25 cellular contexts compared by ENCODE assay signal in genomic region chr22:46863794-46864193, GRCh38.
DNase-seq lines count a peak whose midpoint lies in the region; ATAC-seq, FAIRE-seq and TF ChIP-seq lines count a peak whose summit lies in the region.
"Had no signal": no experiment of that assay in that cellular context is flagged by ENCODE, and none has a peak within 500 bp of the region (broad histone marks: within the 10 kb centered on the region; RNA-seq: fewer than 3 reads in every experiment).

No MANE protein-coding gene starts in this region.

- no peak overlapping the region for H3K4me2 ChIP-seq in GM12878 (ENCODE audit: control insufficient read depth, insufficient read depth)

- SMC1A ChIA-PET in GM12878 (lab: Charles Lee; ENCODE audit: uncharacterized antibody, unreplicated experiment), result no interaction called here

- no peaks in the 10 kb centered on the region for H3K27me3 ChIP-seq in CD8-positive, alpha-beta T cell (ENCODE audit: insufficient read depth, low read length)
- H3K27me3 ChIP-seq in GM12878 (replicated peaks in 1 of 2; ENCODE audit: control insufficient read depth in 2 of 2, insufficient read depth in 2 of 2, low read length in 1 of 2) (no peaks in the 10 kb centered on the region), MG63 (no peaks in the 10 kb centered on the region)

- no peak for TF ChIP-seq RAD21 in GM12878 (IDR thresholded peaks at IDR 0.05; ENCODE audit: insufficient read depth, low read depth, low read length)

- peak overlapping the region; percentile 75 for H3K27ac Mint-ChIP-seq in CD8-positive, alpha-beta T cell
- no peak overlapping the region for H3K27ac Mint-ChIP-seq in osteocyte (ENCODE audit: unreplicated experiment)
- H3K27ac Mint-ChIP-seq in Calu3 (ENCODE audit: unreplicated experiment), result no peak overlapping the region
- H3K27ac Mint-ChIP-seq: CD4-positive, alpha-beta T cell; HFFc6 had no signal

- POLR2A ChIA-PET in CD8-positive, alpha-beta T cell (lab: Charles Lee), result no interaction called here
- POLR2A ChIA-PET in GM12878 (lab: Charles Lee), result no interaction called here

- in situ Hi-C loops in GM12878 (cut with MboI), result no loop called here

- WGBS in GM12878 (ENCODE audit: insufficient coverage, insufficient replicate concordance, low lambda C conversion rate, missing lambda C conversion rate), result 82% methylated on average over 6 of the region's 6 CpGs

- no peak for TF ChIP-seq EP300 in GM12878 (IDR thresholded peaks at IDR 0.05; ENCODE audit: borderline replicate concordance in 1 of 2, control insufficient read depth in 1 of 2, low read depth in 2 of 2, low read length in 2 of 2)

- H3K79me2 ChIP-seq in GM12878 (ENCODE audit: control insufficient read depth, insufficient read depth, low read length), result peaks cover 2% of the 10 kb centered on the region

- H4K20me1 ChIP-seq in GM12878 (ENCODE audit: control insufficient read depth, insufficient read depth), result no peaks in the 10 kb centered on the region

- no peak overlapping the region for H3K9ac ChIP-seq in GM12878 (ENCODE audit: control insufficient read depth, insufficient read depth, low read length)

- no peak for TF ChIP-seq CTCF in CD8-positive, alpha-beta T cell (IDR thresholded peaks at IDR 0.05)
- TF ChIP-seq CTCF in GM12878 (IDR thresholded peaks at IDR 0.05 in 2 of 3, conservative IDR thresholded peaks at IDR 0.05 in 1 of 3; ENCODE audit: control insufficient read depth in 2 of 3, extremely low read depth in 1 of 3, insufficient read depth in 1 of 3, low read depth in 3 of 3, low read length in 3 of 3), result no peak
- TF ChIP-seq CTCF in osteocyte (IDR thresholded peaks at IDR 0.05), result no peak
- no peak for TF ChIP-seq CTCF in Calu3 (IDR thresholded peaks at IDR 0.05; ENCODE audit: unreplicated experiment)

- H3K4me1 ChIP-seq in CD8-positive, alpha-beta T cell (ENCODE audit: insufficient read depth, low read length), result no peaks in the 10 kb centered on the region
- no peaks in the 10 kb centered on the region; the same call in 1 of the 2 replicates for H3K4me1 ChIP-seq in GM12878 (ENCODE audit: control insufficient read depth, insufficient read depth, low read length)

- CTCF ChIA-PET in CD8-positive, alpha-beta T cell (lab: Charles Lee), result interaction anchor here (0.6 to 0.7 kb wide), 2 partner anchors 60 to 1652 kb away, joined by 3 read pairs; no protein-coding TSS in a partner anchor
- CTCF ChIA-PET in GM12878 (lab: Yijun Ruan, JAX), result no interaction called here
- CTCF ChIA-PET in Calu3 (lab: Charles Lee), result interaction anchor here (0.9 kb wide), 1 partner anchor 35 kb away, joined by 3 read pairs; no protein-coding TSS in a partner anchor

- peaks cover 53% of the 10 kb centered on the region for H3K36me3 Mint-ChIP-seq in CD8-positive, alpha-beta T cell
- H3K36me3 Mint-ChIP-seq in osteocyte (ENCODE audit: unreplicated experiment) (peaks cover 2% of the 10 kb centered on the region), Calu3 (ENCODE audit: insufficient read depth, unreplicated experiment) (no peaks in the 10 kb centered on the region)

- no peak overlapping the region for H3K4me3 ChIP-seq in CD8-positive, alpha-beta T cell (ENCODE audit: low read depth, low read length)
- no peak overlapping the region for H3K4me3 ChIP-seq in GM12878
- no peak overlapping the region for H3K4me3 ChIP-seq in MG63
- H3K4me3 ChIP-seq: SK-N-MC had no signal

- no peaks in the 10 kb centered on the region for H3K9me3 Mint-ChIP-seq in CD8-positive, alpha-beta T cell
- H3K9me3 Mint-ChIP-seq in osteocyte (ENCODE audit: unreplicated experiment), result no peaks in the 10 kb centered on the region
- H3K9me3 Mint-ChIP-seq in Calu3 (ENCODE audit: low read depth, unreplicated experiment), result no peaks in the 10 kb centered on the region
- H3K9me3 Mint-ChIP-seq: HFFc6 had no signal

- H3K4me1 Mint-ChIP-seq in CD8-positive, alpha-beta T cell (ENCODE audit: low read depth), result peaks cover 5% of the 10 kb centered on the region
- H3K4me1 Mint-ChIP-seq in osteocyte (ENCODE audit: unreplicated experiment) (peaks cover 7% of the 10 kb centered on the region), Calu3 (ENCODE audit: low read depth, unreplicated experiment) (peaks cover 21% of the 10 kb centered on the region)

- peak; percentile 35 for FAIRE-seq in GM12878 (lab: Jason Lieb, UNC)
- FAIRE-seq: A204.1, G401.6 had no signal

- intact Hi-C loops in CD8-positive, alpha-beta T cell (cut with DNase I, micrococcal nuclease), result no loop called here
- intact Hi-C loops in GM12878 (cut with micrococcal nuclease; ENCODE audit: unreplicated experiment), result no loop called here
- intact Hi-C loops in left colon (cut with DNase I, micrococcal nuclease), result no loop called here
- intact Hi-C loops in Calu3 (cut with micrococcal nuclease; ENCODE audit: unreplicated experiment), result no loop called here

- H3K9me3 ChIP-seq in CD8-positive, alpha-beta T cell (ENCODE audit: low read length), result no peaks in the 10 kb centered on the region
- H3K9me3 ChIP-seq in GM12878 (replicated peaks; ENCODE audit: control insufficient read depth, insufficient read depth, low read length) (no peaks in the 10 kb centered on the region; the same call in 2 of the 3 replicates), MG63 (no peaks in the 10 kb centered on the region)

- RAD21 ChIA-PET in GM12878 (lab: Charles Lee; ENCODE audit: unreplicated experiment), result no interaction called here

- no peaks in the 10 kb centered on the region for H3K27me3 Mint-ChIP-seq in CD8-positive, alpha-beta T cell (ENCODE audit: low read depth)
- H3K27me3 Mint-ChIP-seq in osteocyte (ENCODE audit: unreplicated experiment), result no peaks in the 10 kb centered on the region
- H3K27me3 Mint-ChIP-seq in Calu3 (ENCODE audit: unreplicated experiment), result no peaks in the 10 kb centered on the region
- H3K27me3 Mint-ChIP-seq: CD4-positive, alpha-beta T cell had no signal

- TF ChIP-seq POLR2A in GM12878 (IDR thresholded peaks at IDR 0.05; ENCODE audit: low read depth, low read length), result no peak

- peak in 1 of 7 experiments; percentile 15 for DNase-seq in CD8-positive, alpha-beta T cell
- no peak for DNase-seq in GM12878 (ENCODE audit: low read depth, low spot score)
- no peak for DNase-seq in left colon
- DNase-seq in osteocyte (ENCODE audit: extremely low spot score, unreplicated experiment), result peak; percentile 23
- DNase-seq in Calu3, result no peak
- DNase-seq in MG63, result no peak
- DNase-seq: CD4-positive, alpha-beta T cell; DMS153; H9; HFFc6; KG1; NCI-H1092 treated with DMSO at 0.1 percent for 48 hours; NCI-H146; NCI-H2029; NCI-H2227 treated with DMSO at 0.1 percent for 48 hours; NCI-H510A treated with DMSO at 0.1 percent for 48 hours; NCI-H748 treated with DMSO at 0.1 percent for 48 hours; SHP77 treated with DMSO at 0.1 percent for 48 hours had no signal

- peaks cover 3% of the 10 kb centered on the region for H3K36me3 ChIP-seq in CD8-positive, alpha-beta T cell (ENCODE audit: insufficient read depth, low read length)
- peaks cover 0 to 5% of the 10 kb centered on the region in 2 experiments; a peak in 3 of 4 replicates for H3K36me3 ChIP-seq in GM12878 (ENCODE audit: control insufficient read depth in 2 of 2, insufficient read depth in 2 of 2, low read length in 1 of 2)
- H3K36me3 ChIP-seq in MG63, result peaks cover 4% of the 10 kb centered on the region; the same call in 1 of the 2 replicates

- ATAC-seq in CD8-positive, alpha-beta T cell, result no peak
- ATAC-seq in GM12878 (no peak), left colon (peak; percentile 19), HG03095 (IDR thresholded peaks at IDR 0.05; ENCODE audit: unreplicated experiment) (no peak), GM18519 (IDR thresholded peaks at IDR 0.05; ENCODE audit: low FRiP score, unreplicated experiment) (no peak)

- BruUV-seq in GM12878 (replicated peaks; lab: Mats Ljungman, UMichigan) (no TSS peak), Calu3 (replicated peaks; lab: Mats Ljungman, UMichigan) (no TSS peak)

- H3K4me3 Mint-ChIP-seq in CD8-positive, alpha-beta T cell, result no peak overlapping the region
- no peak overlapping the region for H3K4me3 Mint-ChIP-seq in osteocyte (ENCODE audit: unreplicated experiment)
- no peak overlapping the region for H3K4me3 Mint-ChIP-seq in Calu3 (ENCODE audit: low read depth, unreplicated experiment)
- H3K4me3 Mint-ChIP-seq: CD4-positive, alpha-beta T cell; H9; HFFc6 had no signal

- H2AFZ ChIP-seq in GM12878 (ENCODE audit: control insufficient read depth, low read depth, low read length), result no peak overlapping the region

- H3K27ac ChIP-seq in CD8-positive, alpha-beta T cell (ENCODE audit: low read depth, low read length), result no peak overlapping the region
- H3K27ac ChIP-seq in GM12878 (ENCODE audit: control insufficient read depth, insufficient read depth), result no peak overlapping the region
- H3K27ac ChIP-seq: HL-60, RWPE1, SK-N-MC had no signal

TF ChIP-seq in GM12878, 131 proteins besides CTCF, POLR2A, EP300 and RAD21 (continues in another document):
- TF ChIP-seq SMARCA5 (IDR thresholded peaks at IDR 0.05) (no peak), ZBTB11 (CRISPR knock-in tag; IDR thresholded peaks at IDR 0.05) (no peak), CREB1 (IDR thresholded peaks at IDR 0.05; ENCODE audit: low read depth) (no peak), EED (IDR thresholded peaks at IDR 0.05; ENCODE audit: low read depth) (no peak), MTA3 (IDR thresholded peaks at IDR 0.05; ENCODE audit: borderline replicate concordance, low read length) (no peak), HDGF (IDR thresholded peaks at IDR 0.05) (no peak), NR2F1 (conservative IDR thresholded peaks at IDR 0.05) (no peak), BCL11A (IDR thresholded peaks at IDR 0.05; ENCODE audit: low read depth, low read length) (no peak)
